In the genomic region with DNA sequence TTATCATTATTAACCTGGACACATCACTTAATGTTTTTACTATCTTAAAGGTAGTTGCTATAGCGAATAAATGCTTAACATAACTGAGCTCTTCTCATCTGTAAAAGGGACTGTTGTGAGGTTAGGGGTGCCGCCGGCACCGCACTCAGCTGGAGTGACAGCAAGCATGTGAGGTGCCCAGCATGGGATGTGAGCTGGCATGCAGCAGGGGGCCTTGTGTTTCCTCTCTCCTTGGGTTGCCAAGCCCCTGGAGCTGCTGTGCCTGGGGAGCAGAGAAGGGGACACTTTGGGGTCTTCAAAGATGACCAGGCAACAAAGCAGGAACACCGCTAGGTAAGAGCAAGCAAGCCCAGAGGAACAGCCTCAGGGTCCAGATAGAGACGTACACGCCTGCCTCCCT, we compare ENCODE assay signal across 9 cellular contexts. TPM values are rescaled to one million over a fixed set of nuclear protein-coding genes. Genes with fewer than 3 reads are reported as not detected.
DNase-seq lines count a peak whose midpoint lies in the region; ATAC-seq and TF ChIP-seq lines count a peak whose summit lies in the region.
"Had no signal": no experiment of that assay in that cellular context is flagged by ENCODE, and none has a peak within 500 bp of the region (broad histone marks: within the 10 kb centered on the region; RNA-seq: fewer than 3 reads in every experiment).

No MANE protein-coding gene starts in this region.

- H3K4me3 Mint-ChIP-seq in CD4-positive, CD25-positive, alpha-beta regulatory T cell: peak overlapping the region; percentile 85 to 98 (median 88)

- peaks cover 16 to 33% (median 31%) of the 10 kb centered on the region in 4 donors for H3K4me1 Mint-ChIP-seq in CD4-positive, CD25-positive, alpha-beta regulatory T cell

- TF ChIP-seq CTCF in RWPE2 (IDR thresholded peaks at IDR 0.05; ENCODE audit: poor library complexity, severe bottlenecking): no peak

- H3K9me3 ChIP-seq in CD4-positive, CD25-positive, alpha-beta regulatory T cell (ENCODE audit: control insufficient read depth in 2 of 2, low read length in 2 of 2): no peaks in the 10 kb centered on the region
- no peaks in the 10 kb centered on the region for H3K9me3 ChIP-seq in RWPE2 (ENCODE audit: severe bottlenecking)

- peaks cover 0 to 3% (median 0%) of the 10 kb centered on the region in 7 donors for H3K9me3 Mint-ChIP-seq in CD4-positive, CD25-positive, alpha-beta regulatory T cell

- no peak for ATAC-seq in CD4-positive, CD25-positive, alpha-beta regulatory T cell (ENCODE audit: low read depth in 2 of 2)
- ATAC-seq in RWPE2 (ENCODE audit: low read depth) (no peak), GM19397 (IDR thresholded peaks at IDR 0.05; ENCODE audit: unreplicated experiment) (no peak)

- peak overlapping the region; percentile 97 for H3K27ac ChIP-seq in CD4-positive, CD25-positive, alpha-beta regulatory T cell (ENCODE audit: insufficient read depth, low read length, poor library complexity, severe bottlenecking)
- H3K27ac ChIP-seq in RWPE2 (ENCODE audit: poor library complexity, severe bottlenecking): peak overlapping the region; percentile 98
- H3K27ac ChIP-seq in epithelial cell of prostate: peak overlapping the region; percentile 99

- H3K27me3 ChIP-seq in CD4-positive, CD25-positive, alpha-beta regulatory T cell (ENCODE audit: control insufficient read depth, insufficient read depth, low read length): no peaks in the 10 kb centered on the region
- no peaks in the 10 kb centered on the region for H3K27me3 ChIP-seq in RWPE2 (ENCODE audit: insufficient read depth, poor library complexity, severe bottlenecking)

- H3K27me3 Mint-ChIP-seq in CD4-positive, CD25-positive, alpha-beta regulatory T cell: no peaks in the 10 kb centered on the region

- no peak for DNase-seq in CD4-positive, CD25-positive, alpha-beta regulatory T cell
- DNase-seq in RWPE2 (ENCODE audit: low spot score) (no peak), epithelial cell of prostate (ENCODE audit: low read depth, low spot score) (no peak), pons (ENCODE audit: low spot score) (peak; percentile 60), MV-4-11 (lab: John Stamatoyannopoulos, UW) (no peak), SKM-1 treated with dmso at 0.1 percent for 144 hours (lab: John Stamatoyannopoulos, UW; ENCODE audit: unreplicated experiment) (no peak), DMS 273 (lab: John Stamatoyannopoulos, UW; ENCODE audit: unreplicated experiment) (no peak)
- DNase-seq: MM.1S had no signal

- peak overlapping the region; percentile 87 for H3K4me3 ChIP-seq in CD4-positive, CD25-positive, alpha-beta regulatory T cell (ENCODE audit: low read depth, low read length)
- H3K4me3 ChIP-seq in RWPE2 (ENCODE audit: severe bottlenecking): no peak overlapping the region

- peak overlapping the region; percentile 83 to 90 (median 87) for H3K27ac Mint-ChIP-seq in CD4-positive, CD25-positive, alpha-beta regulatory T cell

- peaks cover 14% of the 10 kb centered on the region for H3K36me3 ChIP-seq in CD4-positive, CD25-positive, alpha-beta regulatory T cell (ENCODE audit: control insufficient read depth, insufficient read depth, low read length)
- peaks cover 25% of the 10 kb centered on the region for H3K36me3 ChIP-seq in RWPE2 (ENCODE audit: low read depth)

- H3K4me1 ChIP-seq in CD4-positive, CD25-positive, alpha-beta regulatory T cell (ENCODE audit: control insufficient read depth, insufficient read depth, low read length, poor library complexity, severe bottlenecking): peaks cover 34% of the 10 kb centered on the region
- H3K4me1 ChIP-seq in RWPE2 (ENCODE audit: insufficient read depth, poor library complexity, severe bottlenecking): peaks cover 24% of the 10 kb centered on the region

- peaks cover 11% of the 10 kb centered on the region for H3K36me3 Mint-ChIP-seq in CD4-positive, CD25-positive, alpha-beta regulatory T cell

RNA-seq across cellular contexts. Expression of gene ZC3H12A, which starts 2.1 kb away (rescaled TPM):
- 205 TPM for total RNA-seq in CD4-positive, CD25-positive, alpha-beta regulatory T cell
- polyA plus RNA-seq in CD4-positive, CD25-positive, alpha-beta regulatory T cell: 10 to 100 TPM in 3 of 4 donors, 1 to 10 TPM in 1; 9.9 to 16.7 (median 13.1) TPM

RNA-seq across cellular contexts. Expression of gene MEAF6, which starts 42.3 kb away (rescaled TPM):
- total RNA-seq in CD4-positive, CD25-positive, alpha-beta regulatory T cell: 52.3 TPM
- 100 to 1,000 TPM; 143 to 163 (median 150) TPM for polyA plus RNA-seq in CD4-positive, CD25-positive, alpha-beta regulatory T cell
